Comparison of ENCODE assay signal across 22 cellular contexts in the genomic region with DNA sequence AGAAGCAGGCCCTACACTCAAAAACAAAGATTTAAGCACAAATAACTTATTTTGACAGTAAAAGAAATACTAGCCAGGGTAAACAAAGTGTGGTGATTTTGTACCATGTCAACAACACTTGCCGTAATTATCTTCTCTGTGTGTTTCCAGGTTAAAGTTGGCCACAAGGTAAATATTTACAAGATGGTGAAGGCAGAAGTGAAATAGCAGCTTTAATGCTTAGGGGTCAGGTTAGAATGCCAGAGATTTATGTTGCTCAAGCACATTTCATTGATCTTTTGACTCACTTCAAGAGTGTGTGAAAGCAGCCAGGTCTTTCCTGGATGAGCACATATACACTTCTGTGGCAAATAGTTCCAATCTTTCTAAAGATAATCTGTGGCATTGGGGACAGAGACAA.
DNase-seq lines count a peak whose midpoint lies in the region; ATAC-seq and TF ChIP-seq lines count a peak whose summit lies in the region.
"Had no signal": no experiment of that assay in that cellular context is flagged by ENCODE, and none has a peak within 500 bp of the region (broad histone marks: within the 10 kb centered on the region; RNA-seq: fewer than 3 reads in every experiment).

No MANE protein-coding gene starts in this region.

- peak; percentile 48 for DNase-seq in DMS53 (lab: John Stamatoyannopoulos, UW)
- peak; percentile 40 for DNase-seq in HT-29 (ENCODE audit: low spot score)
- DNase-seq in NCI-H1417 treated with DMSO at 0.1 percent for 48 hours (lab: John Stamatoyannopoulos, UW) = peak; percentile 37
- peak; percentile 33 for DNase-seq in left kidney (ENCODE audit: low read depth, low spot score)
- DNase-seq in foreskin keratinocyte = no peak
- no peak for DNase-seq in HK-2 (ENCODE audit: unreplicated experiment)
- DNase-seq in pons (ENCODE audit: low spot score) = no peak
- DNase-seq: CD4-positive, CD25-positive, alpha-beta regulatory T cell; DND-41; Karpas-422; NCI-H1092 treated with DMSO at 0.1 percent for 48 hours; NCI-H146; NCI-H1930; NCI-H226; NCI-H524; NCI-H82; SHP77; T-helper 1 cell had no signal

- H3K4me1 ChIP-seq in foreskin keratinocyte = no peaks in the 10 kb centered on the region
- H3K4me1 ChIP-seq: BLaER1 had no signal

- no peak for ATAC-seq in foreskin keratinocyte
- no peak for ATAC-seq in HG02852 (IDR thresholded peaks at IDR 0.05; ENCODE audit: unreplicated experiment)
- ATAC-seq: Panc1 had no signal

- no peak overlapping the region for H3K27ac ChIP-seq in foreskin keratinocyte
- H3K27ac ChIP-seq: BLaER1, RWPE1 had no signal

- TF ChIP-seq CTCF in foreskin keratinocyte (conservative IDR thresholded peaks at IDR 0.05) = no peak

- no peaks in the 10 kb centered on the region for H3K27me3 ChIP-seq in foreskin keratinocyte
- H3K27me3 ChIP-seq: BLaER1 had no signal

Comparison
In these comparisons a context has a peak if more than half of its experiments do, and no peak if none do; other contexts are left out.
1. DNase-seq: peak in DMS53 (single experiment), HT-29 (single experiment), NCI-H1417 treated with DMSO at 0.1 percent for 48 hours (single experiment) and left kidney (single experiment); none in foreskin keratinocyte (0 of 2), HK-2 (single experiment) and pons (single experiment).